ENCODE assay signal across 13 cellular contexts in genomic region chr4:88609387-88609786, GRCh38. TPM values are rescaled to one million over a fixed set of nuclear protein-coding genes. Genes with fewer than 3 reads are reported as not detected.
DNase-seq lines count a peak whose midpoint lies in the region; ATAC-seq and TF ChIP-seq lines count a peak whose summit lies in the region.
"Had no signal": no experiment of that assay in that cellular context is flagged by ENCODE, and none has a peak within 500 bp of the region (broad histone marks: within the 10 kb centered on the region; RNA-seq: fewer than 3 reads in every experiment).

No MANE protein-coding gene starts in this region.

- peak overlapping the region in 6 of 11 experiments; percentile 11 to 34 (median 30); a peak in 7 of 22 replicates for H3K27ac ChIP-seq in BLaER1 treated with 17β-estradiol and CSF1 and Interleukin-3, amounts not matched to agents 10 nM and 100 nM
- H3K27ac ChIP-seq in lower lobe of right lung, result peak overlapping the region; percentile 27
- H3K27ac ChIP-seq: coronary artery had no signal

- no peak for TF ChIP-seq CTCF in lower lobe of right lung (IDR thresholded peaks at IDR 0.05)

- H3K27me3 Mint-ChIP-seq in activated naive CD8-positive, alpha-beta T cell, result no peaks in the 10 kb centered on the region

- intact Hi-C loops in lower lobe of right lung (cut with DNase I), result no loop called here

- H3K27ac Mint-ChIP-seq in activated naive CD8-positive, alpha-beta T cell, result peak overlapping the region; percentile 31

- peaks cover 0 to 40% (median 0%) of the 10 kb centered on the region in 11 experiments; a peak in 4 of 22 replicates for H4K20me1 ChIP-seq in BLaER1 treated with 17β-estradiol and CSF1 and Interleukin-3, amounts not matched to agents 10 nM and 100 nM

- H3K9me3 ChIP-seq in BLaER1 treated with 17β-estradiol and CSF1 and Interleukin-3, amounts not matched to agents 10 nM and 100 nM (replicated peaks in 1 of 11), result peaks cover 12 to 32% (median 26%) of the 10 kb centered on the region in 11 experiments; a peak in 21 of 22 replicates
- no peaks in the 10 kb centered on the region for H3K9me3 ChIP-seq in lower lobe of right lung

- H3K36me3 Mint-ChIP-seq in activated naive CD8-positive, alpha-beta T cell, result peaks cover 24% of the 10 kb centered on the region

- H3K9me3 Mint-ChIP-seq in activated naive CD8-positive, alpha-beta T cell (ENCODE audit: low read depth), result peaks cover 2% of the 10 kb centered on the region

- DNase-seq in ELR (ENCODE audit: low read depth), result peak; percentile 38
- no peak for DNase-seq in lower lobe of right lung
- DNase-seq in SKM-1 (lab: John Stamatoyannopoulos, UW; ENCODE audit: unreplicated experiment), result no peak
- DNase-seq in stimulated activated CD4-positive, alpha-beta T cell treated with anti-CD3 and anti-CD28 coated beads, Interleukin-15, amount 100 ng/mL, for 24 hours, result no peak
- no peak for DNase-seq in D341Med (ENCODE audit: low spot score)
- DNase-seq: HCEC 1CT, IMR-90, NCI-H1694 treated with DMSO at 0.1 percent for 48 hours, retina had no signal

- peaks cover 39 to 70% (median 54%) of the 10 kb centered on the region in 11 experiments for H3K36me3 ChIP-seq in BLaER1 treated with 17β-estradiol and CSF1 and Interleukin-3, amounts not matched to agents 10 nM and 100 nM
- peaks cover 32% of the 10 kb centered on the region for H3K36me3 ChIP-seq in lower lobe of right lung

- no peak overlapping the region for H3K4me3 Mint-ChIP-seq in activated naive CD8-positive, alpha-beta T cell

- peaks cover 82% of the 10 kb centered on the region for H3K4me1 Mint-ChIP-seq in activated naive CD8-positive, alpha-beta T cell (ENCODE audit: low read depth)

- peak overlapping the region in 10 of 11 experiments; percentile 1 to 54 (median 36); a peak in 17 of 22 replicates for H3K4me2 ChIP-seq in BLaER1 treated with 17β-estradiol and CSF1 and Interleukin-3, amounts not matched to agents 10 nM and 100 nM

- ATAC-seq in lower lobe of right lung (no peak), HG02840 (IDR thresholded peaks at IDR 0.05; ENCODE audit: low FRiP score, unreplicated experiment) (no peak)

- H3K4me3 ChIP-seq in BLaER1 treated with 17β-estradiol and CSF1 and Interleukin-3, amounts not matched to agents 10 nM and 100 nM, result no peak overlapping the region
- no peak overlapping the region for H3K4me3 ChIP-seq in lower lobe of right lung
- H3K4me3 ChIP-seq: coronary artery had no signal

- no peaks in the 10 kb centered on the region for H3K27me3 ChIP-seq in BLaER1 treated with 17β-estradiol and CSF1 and Interleukin-3, amounts not matched to agents 10 nM and 100 nM
- H3K27me3 ChIP-seq in lower lobe of right lung (ENCODE audit: low read depth), result no peaks in the 10 kb centered on the region

- H3K4me1 ChIP-seq in BLaER1 treated with 17β-estradiol and CSF1 and Interleukin-3, amounts not matched to agents 10 nM and 100 nM, result peaks cover 18 to 43% (median 33%) of the 10 kb centered on the region in 10 experiments
- peaks cover 48% of the 10 kb centered on the region for H3K4me1 ChIP-seq in lower lobe of right lung

- no peak overlapping the region for H3K9ac ChIP-seq in BLaER1 treated with 17β-estradiol and CSF1 and Interleukin-3, amounts not matched to agents 10 nM and 100 nM

RNA-seq across cellular contexts. Expression of gene HERC3, which starts 17.1 kb away (rescaled TPM):
- total RNA-seq in lower lobe of right lung, result 54.1 TPM
